Comparison of ENCODE assay signal across 8 cellular contexts in the genomic region with DNA sequence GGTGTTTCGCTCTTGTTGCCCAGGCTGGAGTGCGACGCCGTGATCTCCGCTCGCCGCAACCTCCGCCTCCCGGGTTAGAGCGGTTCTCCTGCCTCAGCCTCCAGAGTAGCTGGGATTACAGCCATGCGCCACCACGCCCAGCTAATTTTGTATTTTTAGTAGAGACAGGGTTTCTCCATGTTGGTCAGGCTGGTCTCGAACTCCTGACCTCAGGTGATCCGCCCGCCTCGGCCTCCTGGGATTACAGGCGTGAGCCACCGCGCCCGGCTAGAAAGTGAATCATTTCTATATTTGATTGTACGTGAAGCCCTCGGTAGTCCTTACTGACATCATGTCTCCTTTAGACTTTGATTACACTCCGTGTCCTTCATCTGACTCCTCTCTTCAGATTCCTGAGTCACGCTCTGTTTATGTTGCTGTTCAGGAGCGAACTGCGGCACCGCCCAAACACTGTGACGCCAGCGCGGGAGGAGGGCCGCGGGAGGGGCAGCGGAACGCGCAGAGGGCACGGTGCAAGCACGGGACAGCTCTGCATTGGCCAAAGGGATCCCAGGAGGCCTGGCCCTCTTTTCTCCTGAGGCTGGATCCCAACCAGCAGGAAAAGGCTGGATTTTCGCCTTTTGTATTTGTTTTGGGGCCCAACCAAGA. TPM values are rescaled to one million over a fixed set of nuclear protein-coding genes. Genes with fewer than 3 reads are reported as not detected.
DNase-seq lines count a peak whose midpoint lies in the region; ATAC-seq, FAIRE-seq and TF ChIP-seq lines count a peak whose summit lies in the region.

No MANE protein-coding gene starts in this region.

- H3K4me3 ChIP-seq in GM12875 (ENCODE audit: low read depth, low read length) (peak overlapping the region; percentile 56), small intestine (ENCODE audit: low read depth in 1 of 2, low read length in 2 of 2) (peak overlapping the region; percentile 53 to 69)

- TF ChIP-seq POLR2A in GM18505 (IDR thresholded peaks at IDR 0.05; ENCODE audit: borderline replicate concordance, extremely low read depth, insufficient read depth, insufficient read length) = no peak

- peaks cover 2% of the 10 kb centered on the region in 2 donors for H3K4me1 ChIP-seq in small intestine (ENCODE audit: control insufficient read depth in 2 of 2, insufficient read depth in 1 of 2, low read depth in 1 of 2, low read length in 1 of 2)

- no peak for TF ChIP-seq CTCF in GM12875 (IDR thresholded peaks at IDR 0.05; ENCODE audit: borderline replicate concordance, insufficient read depth, low read depth, low read length)

- DNase-seq in NCI-H226 (peak; percentile 100), cerebellar cortex (ENCODE audit: low spot score) (peak; percentile 94), immature natural killer cell (peak; percentile 86 to 91 (median 90)), small intestine (peak; percentile 99)
- DNase-seq in activated CD4-positive, alpha-beta T cell treated with anti-CD3 and anti-CD28 coated beads for 1 hour = peak; percentile 74

- WGBS in small intestine, 3 donors = 27 to 30% (median 30%) methylated on average over 37 to 38 of the region's 38 CpGs

- peak overlapping the region; percentile 96 to 98 for H3K27ac ChIP-seq in small intestine (ENCODE audit: low read depth in 1 of 2, low read length in 1 of 2)

- H3K4me3 Mint-ChIP-seq in immature natural killer cell = peak overlapping the region; percentile 92 to 96 (median 94)

- no peaks in the 10 kb centered on the region for H3K9me3 Mint-ChIP-seq in immature natural killer cell

- H3K36me3 Mint-ChIP-seq in immature natural killer cell = no peaks in the 10 kb centered on the region

- H3K27ac Mint-ChIP-seq in immature natural killer cell = peak overlapping the region; percentile 96 to 100 (median 98)

- no peaks in the 10 kb centered on the region for H3K36me3 ChIP-seq in small intestine (ENCODE audit: control insufficient read depth in 2 of 2, insufficient read depth in 2 of 2, low read length in 2 of 2)

- H3K27me3 Mint-ChIP-seq in immature natural killer cell (ENCODE audit: low read depth in 3 of 3) = peaks cover 19 to 30% (median 28%) of the 10 kb centered on the region in 3 donors

- H3K27me3 ChIP-seq in small intestine (ENCODE audit: control insufficient read depth in 2 of 2, insufficient read depth in 2 of 2, low read length in 2 of 2) = no peaks in the 10 kb centered on the region

- peaks cover 36 to 37% of the 10 kb centered on the region in 2 donors for H3K4me1 Mint-ChIP-seq in immature natural killer cell

- ATAC-seq in HG03064 (IDR thresholded peaks at IDR 0.05; ENCODE audit: low read depth, unreplicated experiment) = peak; percentile 66
- ATAC-seq in GM18505 (IDR thresholded peaks at IDR 0.05; ENCODE audit: unreplicated experiment) = no peak

- H3K9me3 ChIP-seq in small intestine (ENCODE audit: control insufficient read depth, low read depth) = no peaks in the 10 kb centered on the region

- no peak for FAIRE-seq in small intestine (lab: Jason Lieb, UNC)

RNA-seq across cellular contexts. Expression of gene GABARAPL1, which starts 0.6 kb away (rescaled TPM):
- polyA plus RNA-seq in immature natural killer cell (10 to 100 TPM; 50.8 to 69.3 (median 53.9) TPM), small intestine (10 to 100 TPM; 38.9 to 59.4 (median 56.6) TPM)

RNA-seq across cellular contexts. Expression of gene TMEM52B, which starts 33.3 kb away (rescaled TPM):
- polyA plus RNA-seq in immature natural killer cell = not detected
- under 1 TPM in 1 of 3 donors, not detected in 2; 0.10 TPM for polyA plus RNA-seq in small intestine

RNA-seq across cellular contexts. Expression of gene OLR1, which starts 40.2 kb away (rescaled TPM):
- polyA plus RNA-seq in immature natural killer cell (not detected), small intestine (under 1 TPM in 2 of 3 donors, not detected in 1; 0.18 to 0.27 TPM)
